12 cellular contexts compared by ENCODE assay signal in genomic region chr6:7841781-7842468, GRCh38.
"Had no signal": no experiment of that assay in that cellular context is flagged by ENCODE, and none has a peak within 500 bp of the region (broad histone marks: within the 10 kb centered on the region; RNA-seq: fewer than 3 reads in every experiment).

No MANE protein-coding gene starts in this region.

- H3K9ac ChIP-seq: neural progenitor cell had no signal

- H3K27me3 ChIP-seq: cardiac muscle cell, neural progenitor cell, stomach had no signal

- H3K4me3 ChIP-seq: cardiac muscle cell, mucosa of descending colon, neural progenitor cell, skin epidermis, stomach had no signal

- DNase-seq: activated CD4-positive, alpha-beta T cell treated with anti-CD3 and anti-CD28 coated beads for 36 hours; activated CD4-positive, alpha-beta T cell treated with anti-CD3 and anti-CD28 coated beads, Interleukin-2, amount 50 U/mL, for 48 hours; activated gamma-delta T cell treated with Interleukin-2 at 50 U/mL for 16 hours; amniotic stem cell; effector CD8-positive, alpha-beta T cell; mesenchymal stem cell; mucosa of descending colon; naive B cell; stomach had no signal

- H3K4me1 ChIP-seq: neural progenitor cell, stomach had no signal

- H2AFZ ChIP-seq: neural progenitor cell had no signal

- H3K36me3 ChIP-seq: cardiac muscle cell, neural progenitor cell, stomach had no signal

- H3K4me2 ChIP-seq: neural progenitor cell had no signal

- H3K9me3 ChIP-seq: mucosa of descending colon had no signal

- H3K27ac ChIP-seq: cardiac muscle cell, neural progenitor cell, skin epidermis, stomach had no signal
